Comparison of ENCODE assay signal across 13 cellular contexts in genomic region chr7:45818763-45819162, GRCh38. TPM values are rescaled to one million over a fixed set of nuclear protein-coding genes. Genes with fewer than 3 reads are reported as not detected.
"Had no signal": no experiment of that assay in that cellular context is flagged by ENCODE, and none has a peak within 500 bp of the region (broad histone marks: within the 10 kb centered on the region; RNA-seq: fewer than 3 reads in every experiment).

No MANE protein-coding gene starts in this region.

RNA-seq across cellular contexts. Expression of gene CCDC201, which starts 54.1 kb away (rescaled TPM):
- total RNA-seq: stomach, subcutaneous adipose tissue, suprapubic skin, temporal lobe, thoracic aorta, thyroid gland, tibial nerve, transverse colon, upper lobe of left lung, upper lobe of right lung, ureter, urinary bladder, vagina had no signal
- polyA plus RNA-seq: stomach, urinary bladder had no signal
